In the genomic region with DNA sequence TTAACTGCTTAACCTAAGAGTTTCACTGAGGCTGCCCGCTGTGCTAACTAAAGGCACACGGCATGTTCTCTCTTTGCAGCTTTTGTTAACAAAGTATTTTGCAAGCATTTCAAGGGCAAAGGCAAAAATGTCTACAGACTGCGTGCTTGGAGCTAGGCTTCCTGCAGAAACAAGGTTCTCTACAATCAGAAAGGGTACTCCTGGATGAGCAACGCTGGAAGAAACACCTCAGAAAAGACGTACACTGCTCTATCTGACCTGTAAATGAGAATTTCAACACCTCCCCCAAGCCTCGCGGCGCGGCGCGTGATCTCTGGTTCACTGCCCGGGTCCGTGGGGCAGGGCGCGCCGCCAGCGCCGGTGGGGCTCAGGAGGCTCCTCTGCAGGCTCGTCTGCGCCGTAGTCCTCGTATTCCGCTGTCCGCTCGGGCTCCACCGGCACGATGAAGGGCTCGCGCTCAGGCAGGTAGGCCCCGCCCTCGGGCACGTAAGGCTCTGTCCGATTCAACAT, we compare ENCODE assay signal across 7 cellular contexts.
DNase-seq lines count a peak whose midpoint lies in the region; ATAC-seq and TF ChIP-seq lines count a peak whose summit lies in the region.

No MANE protein-coding gene starts in this region.

- WGBS in endodermal cell (ENCODE audit: insufficient coverage in 1 of 2, insufficient read length in 1 of 2), 2 experiments: 80 to 92% methylated on average over 13 to 33 of the region's 33 CpGs
- WGBS in mesenchymal stem cell: 55% methylated on average over 33 of the region's 33 CpGs

- H2AK5ac ChIP-seq in mesenchymal stem cell (ENCODE audit: low read length, severe bottlenecking): no peak overlapping the region

- H3K9me3 ChIP-seq in endodermal cell (ENCODE audit: control insufficient read depth, low read length) (no peaks in the 10 kb centered on the region), mesenchymal stem cell (ENCODE audit: control insufficient read depth, low read length) (no peaks in the 10 kb centered on the region), thoracic aorta (no peaks in the 10 kb centered on the region)
- no peaks in the 10 kb centered on the region for H3K9me3 ChIP-seq in CD8-positive, alpha-beta memory T cell (ENCODE audit: low read length)

- H4K91ac ChIP-seq in mesenchymal stem cell (ENCODE audit: low read length): no peak overlapping the region

- H3K27me3 ChIP-seq in endodermal cell (ENCODE audit: control insufficient read depth, insufficient read depth, low read length, poor library complexity, severe bottlenecking) (no peaks in the 10 kb centered on the region), mesenchymal stem cell (ENCODE audit: control insufficient read depth in 1 of 2, insufficient read depth in 1 of 2, low read length in 2 of 2) (no peaks in the 10 kb centered on the region), thoracic aorta (replicated peaks; ENCODE audit: insufficient read depth) (no peaks in the 10 kb centered on the region)
- H3K27me3 ChIP-seq in CD8-positive, alpha-beta memory T cell (ENCODE audit: insufficient read depth, low read length, poor library complexity, severe bottlenecking): no peaks in the 10 kb centered on the region

- H3K27ac ChIP-seq in endodermal cell (ENCODE audit: low read depth, low read length): no peak overlapping the region
- H3K27ac ChIP-seq in mesenchymal stem cell (ENCODE audit: low read length, poor library complexity, severe bottlenecking): no peak overlapping the region
- no peak overlapping the region for H3K27ac ChIP-seq in thoracic aorta
- no peak overlapping the region for H3K27ac ChIP-seq in CD8-positive, alpha-beta memory T cell (ENCODE audit: low read depth, low read length)

- H3K36me3 ChIP-seq in endodermal cell (ENCODE audit: control insufficient read depth, insufficient read depth, low read length) (no peaks in the 10 kb centered on the region), mesenchymal stem cell (ENCODE audit: control insufficient read depth in 1 of 2, insufficient read depth in 2 of 2, low read depth in 1 of 2, low read length in 2 of 2) (peaks cover 12 to 56% of the 10 kb centered on the region in 2 experiments), thoracic aorta (peaks cover 10% of the 10 kb centered on the region)
- no peaks in the 10 kb centered on the region for H3K36me3 ChIP-seq in CD8-positive, alpha-beta memory T cell (ENCODE audit: insufficient read depth, low read length)

- no peaks in the 10 kb centered on the region for H3K9me3 Mint-ChIP-seq in endodermal cell
- peaks cover 0 to 10% (median 2%) of the 10 kb centered on the region in 5 donors for H3K9me3 Mint-ChIP-seq in CD8-positive, alpha-beta memory T cell

- peak overlapping the region; percentile 51 for H3K4me3 Mint-ChIP-seq in endodermal cell
- no peak overlapping the region for H3K4me3 Mint-ChIP-seq in CD8-positive, alpha-beta memory T cell

- H4K8ac ChIP-seq in mesenchymal stem cell (ENCODE audit: low read length): peak overlapping the region; percentile 82

- CTCF ChIA-PET in CD8-positive, alpha-beta memory T cell (lab: Charles Lee): no interaction called here

- peak; percentile 41 to 81 for DNase-seq in NCI-H526 (lab: John Stamatoyannopoulos, UW)
- DNase-seq in endodermal cell: peak; percentile 81
- DNase-seq in mesenchymal stem cell: no peak
- no peak for DNase-seq in thoracic aorta (ENCODE audit: low spot score)
- no peak for DNase-seq in CD8-positive, alpha-beta memory T cell

- H3K27ac Mint-ChIP-seq in endodermal cell: no peak overlapping the region
- H3K27ac Mint-ChIP-seq in CD8-positive, alpha-beta memory T cell: no peak overlapping the region

- H2BK5ac ChIP-seq in mesenchymal stem cell (ENCODE audit: low read depth, low read length, poor library complexity, severe bottlenecking): no peak overlapping the region

- H2BK120ac ChIP-seq in mesenchymal stem cell (ENCODE audit: low read depth, low read length): no peak overlapping the region

- H3K9ac ChIP-seq in endodermal cell (ENCODE audit: extremely low read depth, low read length, poor library complexity, severe bottlenecking): no peak overlapping the region
- no peak overlapping the region for H3K9ac ChIP-seq in mesenchymal stem cell (ENCODE audit: low read length)

- peaks cover 12% of the 10 kb centered on the region for H3K4me1 Mint-ChIP-seq in endodermal cell
- H3K4me1 Mint-ChIP-seq in CD8-positive, alpha-beta memory T cell: no peaks in the 10 kb centered on the region

- H3K18ac ChIP-seq in mesenchymal stem cell (ENCODE audit: low read depth in 1 of 2, low read length in 2 of 2): peak overlapping the region in 1 of 2 experiments; percentile 25

- H3K4me2 ChIP-seq in mesenchymal stem cell (ENCODE audit: low read length, poor library complexity, severe bottlenecking): no peak overlapping the region

- no peak overlapping the region for H3K14ac ChIP-seq in mesenchymal stem cell (ENCODE audit: low read length in 2 of 2)

- POLR2A ChIA-PET in CD8-positive, alpha-beta memory T cell (lab: Charles Lee): no interaction called here

- no peaks in the 10 kb centered on the region for H3K36me3 Mint-ChIP-seq in endodermal cell (ENCODE audit: low read depth)
- no peaks in the 10 kb centered on the region for H3K36me3 Mint-ChIP-seq in CD8-positive, alpha-beta memory T cell

- H3K4me3 ChIP-seq in endodermal cell (ENCODE audit: low read length): peak overlapping the region; percentile 2
- no peak overlapping the region for H3K4me3 ChIP-seq in mesenchymal stem cell (ENCODE audit: insufficient read depth in 1 of 2, low read depth in 1 of 2, low read length in 2 of 2)
- H3K4me3 ChIP-seq in thoracic aorta: peak overlapping the region; percentile 59
- H3K4me3 ChIP-seq in CD8-positive, alpha-beta memory T cell (ENCODE audit: low read length): no peak overlapping the region

- no peak overlapping the region for H3K4ac ChIP-seq in mesenchymal stem cell (ENCODE audit: low read depth in 1 of 2, low read length in 2 of 2)

- no peak overlapping the region for H2AFZ ChIP-seq in mesenchymal stem cell (ENCODE audit: low read depth, low read length)

- TF ChIP-seq CTCF in endodermal cell (conservative IDR thresholded peaks at IDR 0.05) (no peak), thoracic aorta (IDR thresholded peaks at IDR 0.05) (no peak)

- H3K4me1 ChIP-seq in endodermal cell (ENCODE audit: control insufficient read depth, insufficient read depth, low read length): peaks cover 3% of the 10 kb centered on the region
- H3K4me1 ChIP-seq in mesenchymal stem cell (ENCODE audit: control insufficient read depth, insufficient read depth, low read depth, low read length): peaks cover 2% of the 10 kb centered on the region
- H3K4me1 ChIP-seq in thoracic aorta (ENCODE audit: control insufficient read depth in 1 of 2, low read depth in 2 of 2): peaks cover 0 to 10% of the 10 kb centered on the region in 2 donors
- H3K4me1 ChIP-seq in CD8-positive, alpha-beta memory T cell (ENCODE audit: insufficient read depth, low read length): no peaks in the 10 kb centered on the region

- no peak overlapping the region for H3K23ac ChIP-seq in mesenchymal stem cell (ENCODE audit: low read length in 2 of 2)

- H2BK12ac ChIP-seq in mesenchymal stem cell (ENCODE audit: low read length in 2 of 2): no peak overlapping the region

- peaks cover 30% of the 10 kb centered on the region for H3K27me3 Mint-ChIP-seq in endodermal cell (ENCODE audit: insufficient read depth)
- H3K27me3 Mint-ChIP-seq in CD8-positive, alpha-beta memory T cell: peaks cover 6 to 21% of the 10 kb centered on the region in 2 donors

- H3K79me1 ChIP-seq in mesenchymal stem cell (replicated peaks; ENCODE audit: low read length, poor library complexity, severe bottlenecking): no peaks in the 10 kb centered on the region

- no peak overlapping the region for H2BK15ac ChIP-seq in mesenchymal stem cell (ENCODE audit: low read depth, poor library complexity, severe bottlenecking)

- no peak for ATAC-seq in thoracic aorta (ENCODE audit: insufficient number of reproducible peaks, low FRiP score, low read depth)
- no peak for ATAC-seq in HG03039 (IDR thresholded peaks at IDR 0.05; ENCODE audit: unreplicated experiment)
- no peak for ATAC-seq in HG03469 (IDR thresholded peaks at IDR 0.05; ENCODE audit: unreplicated experiment)

Comparison
In these comparisons a context has a peak if more than half of its experiments do, and no peak if none do; other contexts are left out.
1. DNase-seq: peak in NCI-H526 (2 of 2) and endodermal cell (single experiment); none in mesenchymal stem cell (single experiment), thoracic aorta (single experiment) and CD8-positive, alpha-beta memory T cell (0 of 5).
2. H3K4me3 ChIP-seq: peak in endodermal cell (single experiment) and thoracic aorta (single experiment); none in mesenchymal stem cell (0 of 2) and CD8-positive, alpha-beta memory T cell (single experiment).